Comparison of ENCODE assay signal across 9 cellular contexts in the genomic region with DNA sequence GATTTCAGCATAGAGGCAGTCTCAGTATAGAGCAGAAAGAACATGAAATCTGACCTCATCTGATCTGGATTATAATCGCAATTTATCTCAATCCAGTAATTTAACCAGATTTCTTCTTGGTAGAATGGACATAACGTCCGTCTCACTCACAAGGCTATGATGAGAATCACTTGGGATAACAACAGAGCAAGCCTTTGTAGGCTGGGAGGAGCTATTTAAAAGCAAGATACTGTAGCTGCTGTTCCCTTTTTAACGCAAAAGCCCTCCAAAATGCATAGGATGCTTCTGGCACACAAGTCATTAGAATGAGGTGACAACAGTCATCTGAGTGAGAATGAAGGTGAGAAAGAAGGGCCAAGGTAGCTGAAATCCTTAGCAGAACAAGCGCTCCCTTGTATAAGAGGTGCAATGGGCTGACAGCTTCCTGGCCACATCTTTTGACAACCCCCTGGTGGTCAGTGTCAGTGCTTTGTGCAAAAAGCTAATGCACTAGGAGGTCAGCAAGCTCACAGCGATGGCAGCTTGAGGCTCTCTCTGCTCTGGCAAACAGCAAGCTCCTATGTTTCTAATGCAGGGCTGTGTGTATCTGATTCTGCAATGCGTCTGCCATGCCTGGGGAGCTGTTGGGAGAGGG. TPM values are rescaled to one million over a fixed set of nuclear protein-coding genes. Genes with fewer than 3 reads are reported as not detected.
A peak's percentile ranks its signal among the peaks of the same experiment; 100 is the strongest.
DNase-seq lines count a peak whose midpoint lies in the region; ATAC-seq and TF ChIP-seq lines count a peak whose summit lies in the region.
"Had no signal": no experiment of that assay in that cellular context is flagged by ENCODE, and none has a peak within 500 bp of the region (broad histone marks: within the 10 kb centered on the region; RNA-seq: fewer than 3 reads in every experiment).

No MANE protein-coding gene starts in this region.

- H3K9ac ChIP-seq in liver (ENCODE audit: low read depth in 1 of 2, low read length in 2 of 2), result no peak overlapping the region

- H3K27me3 Mint-ChIP-seq in HFFc6 (ENCODE audit: insufficient read depth), result peaks cover 18% of the 10 kb centered on the region

- 83% methylated on average over 7 of the region's 7 CpGs for WGBS in liver
- 69% methylated on average over 7 of the region's 7 CpGs for WGBS in prostate gland

- H3K4me1 Mint-ChIP-seq in HFFc6 (ENCODE audit: low read depth), result no peaks in the 10 kb centered on the region

- H3K27ac ChIP-seq in liver (ENCODE audit: low read depth in 1 of 2, low read length in 2 of 2) (no peak overlapping the region), prostate gland (no peak overlapping the region)

- H3K4me1 ChIP-seq in liver (ENCODE audit: control insufficient read depth in 4 of 4, insufficient read depth in 4 of 4, low read length in 3 of 4), result no peaks in the 10 kb centered on the region
- H3K4me1 ChIP-seq in prostate gland (replicated peaks), result no peaks in the 10 kb centered on the region

- TF ChIP-seq POLR2A in prostate gland (IDR thresholded peaks at IDR 0.05), result no peak

- H3K27ac Mint-ChIP-seq in HFFc6, result no peak overlapping the region
- H3K27ac Mint-ChIP-seq: IgD-negative memory B cell had no signal

- no peak overlapping the region for H3K4me3 ChIP-seq in BJ (ENCODE audit: low read depth, low read length)
- H3K4me3 ChIP-seq in WI38 (ENCODE audit: low read depth, low read length), result no peak overlapping the region
- no peak overlapping the region for H3K4me3 ChIP-seq in liver (ENCODE audit: low read depth in 1 of 3, low read length in 3 of 3)
- no peak overlapping the region for H3K4me3 ChIP-seq in prostate gland

- TF ChIP-seq CTCF in BJ (IDR thresholded peaks at IDR 0.05; ENCODE audit: insufficient read depth, low read depth, low read length) (peak; percentile 56), HFFc6 (IDR thresholded peaks at IDR 0.05) (peak; percentile 72), WI38 (IDR thresholded peaks at IDR 0.05; ENCODE audit: low read depth, low read length) (peak; percentile 70), liver (IDR thresholded peaks at IDR 0.05; ENCODE audit: low read depth, low read length, missing input control) (peak; percentile 12), prostate gland (IDR thresholded peaks at IDR 0.05) (no peak)

- TF ChIP-seq RAD21 in liver (IDR thresholded peaks at IDR 0.05), result peak in 1 of 2 donors; percentile 72

- H3K36me3 ChIP-seq in BJ (ENCODE audit: control insufficient read depth, insufficient read depth, low read length) (no peaks in the 10 kb centered on the region), liver (ENCODE audit: control insufficient read depth in 4 of 4, insufficient read depth in 3 of 4, low read depth in 1 of 4, low read length in 3 of 4) (no peaks in the 10 kb centered on the region), prostate gland (no peaks in the 10 kb centered on the region)

- H3K9me3 Mint-ChIP-seq in HFFc6, result no peaks in the 10 kb centered on the region

- no peaks in the 10 kb centered on the region for H3K36me3 Mint-ChIP-seq in HFFc6 (ENCODE audit: low read depth)

- intact Hi-C loops in prostate gland (cut with DNase I), result loop anchor here (5.0 kb wide), 1 partner anchor 159 kb away; a partner anchor contains a TSS

- DNase-seq in BJ (ENCODE audit: low read depth) (no peak), HFFc6 (peak; percentile 34), nucleus accumbens (lab: John Stamatoyannopoulos, UW) (no peak), DMS153 (lab: John Stamatoyannopoulos, UW) (no peak), prostate gland (ENCODE audit: low spot score) (no peak)

- CTCF ChIA-PET in BJ (lab: Yijun Ruan, JAX), result interaction anchor here (0.8 to 1.6 kb wide), 12 partner anchors 9 to 156 kb away, joined by 3 to 11 read pairs (median 4); no protein-coding TSS in a partner anchor

- H3K9me3 ChIP-seq in liver (ENCODE audit: control insufficient read depth in 4 of 4, low read length in 3 of 4) (no peaks in the 10 kb centered on the region), prostate gland (no peaks in the 10 kb centered on the region)

- no peaks in the 10 kb centered on the region for H3K27me3 ChIP-seq in BJ (ENCODE audit: control insufficient read depth, insufficient read depth, low read length)
- no peaks in the 10 kb centered on the region for H3K27me3 ChIP-seq in liver (ENCODE audit: control insufficient read depth in 4 of 4, insufficient read depth in 4 of 4, low read length in 3 of 4)
- H3K27me3 ChIP-seq in prostate gland (replicated peaks; ENCODE audit: insufficient read depth), result no peaks in the 10 kb centered on the region

- H3K4me3 Mint-ChIP-seq in HFFc6, result no peak overlapping the region
- H3K4me3 Mint-ChIP-seq: IgD-negative memory B cell had no signal

- ATAC-seq in GM21390 (IDR thresholded peaks at IDR 0.05; ENCODE audit: unreplicated experiment), result no peak

- POLR2A ChIA-PET in BJ (lab: Charles Lee), result no interaction called here

TF ChIP-seq in liver, 16 proteins besides CTCF, POLR2A, EP300 and RAD21:
- no peak for TF ChIP-seq HNF4G (IDR thresholded peaks at IDR 0.05)
- TF ChIP-seq SP1 (IDR thresholded peaks at IDR 0.05), result no peak
- no peak for TF ChIP-seq EGR1 (IDR thresholded peaks at IDR 0.05; ENCODE audit: low read depth in 2 of 2)
- TF ChIP-seq FOXA2 (IDR thresholded peaks at IDR 0.05), result no peak

RNA-seq across cellular contexts. Expression of a gene that starts 16.4 kb away (rescaled TPM):
- polyA plus RNA-seq in BJ (2011; rRNA removed) (0.13 and 0.31 TPM in 2 replicates), liver (under 1 TPM; 0.14 to 0.23 TPM)
- 0.24 and 0.46 TPM in 2 replicates for polyA minus RNA-seq in BJ (2011; rRNA and poly(A)+ RNA removed)
- total RNA-seq in HFFc6 (2021; fragmentation: NEBNext Ultra II Directional; extraction: Animal tissue kit (Norgen Biotek cat#: 25700)), result not detected
- total RNA-seq in liver (1 to 10 TPM; 1.6 to 2.0 TPM), prostate gland (1 to 10 TPM in 1 of 2 donors, under 1 TPM in 1; 0.96 to 3.0 TPM)
- polyA plus RNA-seq: IgD-negative memory B cell had no signal

Comparison
In these comparisons a context has a peak if more than half of its experiments do, and no peak if none do; other contexts are left out.
1. CTCF ChIP-seq: peak in BJ (single experiment), HFFc6 (single experiment), WI38 (single experiment) and liver (single experiment); none in prostate gland (0 of 4).